Comparison of ENCODE assay signal across 14 cellular contexts in genomic region chr19:38274734-38275133, GRCh38. TPM values are rescaled to one million over a fixed set of nuclear protein-coding genes. Genes with fewer than 3 reads are reported as not detected.
DNase-seq lines count a peak whose midpoint lies in the region; TF ChIP-seq lines count a peak whose summit lies in the region.
"Had no signal": no experiment of that assay in that cellular context is flagged by ENCODE, and none has a peak within 500 bp of the region (broad histone marks: within the 10 kb centered on the region; RNA-seq: fewer than 3 reads in every experiment).

No MANE protein-coding gene starts in this region.

- H4K20me1 ChIP-seq in BLaER1 treated with 17β-estradiol and CSF1 and Interleukin-3, amounts not matched to agents 10 nM and 100 nM: peaks cover 0 to 94% (median 9%) of the 10 kb centered on the region in 11 experiments; a peak in 9 of 22 replicates

- peaks cover 17 to 64% (median 38%) of the 10 kb centered on the region in 10 experiments for H3K4me1 ChIP-seq in BLaER1 treated with 17β-estradiol and CSF1 and Interleukin-3, amounts not matched to agents 10 nM and 100 nM
- H3K4me1 ChIP-seq in left ventricle myocardium inferior (peaks cover 60% of the 10 kb centered on the region), parathyroid adenoma (peaks cover 46% of the 10 kb centered on the region)

- H3K9ac ChIP-seq in BLaER1 treated with 17β-estradiol and CSF1 and Interleukin-3, amounts not matched to agents 10 nM and 100 nM: peak overlapping the region in 2 of 11 experiments; percentile 7 to 41; a peak in 1 of 22 replicates
- no peak overlapping the region for H3K9ac ChIP-seq in parathyroid adenoma

- H3K4me3 ChIP-seq in BLaER1 treated with 17β-estradiol and CSF1 and Interleukin-3, amounts not matched to agents 10 nM and 100 nM: no peak overlapping the region; a peak in 1 of 20 replicates
- H3K4me3 ChIP-seq in left ventricle myocardium inferior: no peak overlapping the region
- H3K4me3 ChIP-seq in parathyroid adenoma (ENCODE audit: low read depth, low read length): no peak overlapping the region
- H3K4me3 ChIP-seq in WERI-Rb-1 (ENCODE audit: low read depth, low read length): no peak overlapping the region

- no peaks in the 10 kb centered on the region for H3K27me3 ChIP-seq in BLaER1 treated with 17β-estradiol and CSF1 and Interleukin-3, amounts not matched to agents 10 nM and 100 nM
- H3K27me3 ChIP-seq in left ventricle myocardium inferior (ENCODE audit: low read depth): no peaks in the 10 kb centered on the region
- H3K27me3 ChIP-seq in parathyroid adenoma (ENCODE audit: control insufficient read depth, insufficient read depth, low read length): no peaks in the 10 kb centered on the region
- H3K27me3 ChIP-seq in WERI-Rb-1 (ENCODE audit: insufficient read depth, low read depth, severe bottlenecking): no peaks in the 10 kb centered on the region
- H3K27me3 ChIP-seq: neutrophil had no signal

- intact Hi-C loops in left ventricle myocardium inferior (cut with micrococcal nuclease): no loop called here

- peaks cover 0 to 17% (median 0%) of the 10 kb centered on the region in 11 experiments; a peak in 8 of 22 replicates for H3K36me3 ChIP-seq in BLaER1 treated with 17β-estradiol and CSF1 and Interleukin-3, amounts not matched to agents 10 nM and 100 nM
- H3K36me3 ChIP-seq in left ventricle myocardium inferior: no peaks in the 10 kb centered on the region
- no peaks in the 10 kb centered on the region for H3K36me3 ChIP-seq in parathyroid adenoma (ENCODE audit: control insufficient read depth, insufficient read depth, low read length)
- no peaks in the 10 kb centered on the region for H3K36me3 ChIP-seq in WERI-Rb-1
- H3K36me3 ChIP-seq: neutrophil had no signal

- no peak overlapping the region for H3K27ac ChIP-seq in BLaER1 treated with 17β-estradiol and CSF1 and Interleukin-3, amounts not matched to agents 10 nM and 100 nM
- H3K27ac ChIP-seq in VCaP (peak overlapping the region; percentile 74), left ventricle myocardium inferior (replicated peaks) (peak overlapping the region; percentile 92), parathyroid adenoma (peak overlapping the region; percentile 2), WERI-Rb-1 (no peak overlapping the region)
- H3K27ac ChIP-seq: neutrophil had no signal

- DNase-seq in left ventricle myocardium inferior (peak; percentile 33), WERI-Rb-1 (no peak), NCI-H82 treated with DMSO at 0.1 percent for 48 hours (lab: John Stamatoyannopoulos, UW; ENCODE audit: unreplicated experiment) (no peak), SIG-M5 (lab: John Stamatoyannopoulos, UW) (no peak), NCI-H2081 (lab: John Stamatoyannopoulos, UW) (no peak)
- DNase-seq: activated CD4-positive, CD25-positive, alpha-beta regulatory T cell treated with anti-CD3 and anti-CD28 coated beads, Interleukin-2, amount 50 U/mL, for 72 hours; activated naive CD8-positive, alpha-beta T cell treated with anti-CD3 and anti-CD28 coated beads, Interleukin-2, amount 50 U/mL, for 24 hours; foreskin melanocyte; NCI-H1930 had no signal

- peak overlapping the region; percentile 24 to 56 (median 35); a peak in 17 of 22 replicates for H3K4me2 ChIP-seq in BLaER1 treated with 17β-estradiol and CSF1 and Interleukin-3, amounts not matched to agents 10 nM and 100 nM
- H3K4me2 ChIP-seq in parathyroid adenoma (ENCODE audit: low read length): peak overlapping the region; percentile 36

- H3K9me3 ChIP-seq in BLaER1 treated with 17β-estradiol and CSF1 and Interleukin-3, amounts not matched to agents 10 nM and 100 nM (replicated peaks in 1 of 11): no peaks in the 10 kb centered on the region
- H3K9me3 ChIP-seq in left ventricle myocardium inferior (replicated peaks): no peaks in the 10 kb centered on the region
- no peaks in the 10 kb centered on the region for H3K9me3 ChIP-seq in parathyroid adenoma (ENCODE audit: control insufficient read depth, low read length)
- no peaks in the 10 kb centered on the region for H3K9me3 ChIP-seq in WERI-Rb-1 (ENCODE audit: severe bottlenecking)
- H3K9me3 ChIP-seq: neutrophil had no signal

- peaks cover 37% of the 10 kb centered on the region for H3K79me2 ChIP-seq in parathyroid adenoma

- TF ChIP-seq CTCF in VCaP (conservative IDR thresholded peaks at IDR 0.05) (no peak), left ventricle myocardium inferior (IDR thresholded peaks at IDR 0.05; ENCODE audit: borderline replicate concordance) (no peak), parathyroid adenoma (IDR thresholded peaks at IDR 0.05) (no peak), WERI-Rb-1 (IDR thresholded peaks at IDR 0.05; ENCODE audit: low read depth, low read length) (no peak)

- H2AFZ ChIP-seq in parathyroid adenoma: no peak overlapping the region

RNA-seq across cellular contexts. Expression of gene SPINT2, which starts 10.4 kb away (rescaled TPM):
- total RNA-seq in left ventricle myocardium inferior: 6.8 TPM

RNA-seq across cellular contexts. Expression of gene PPP1R14A, which starts 18.6 kb away (rescaled TPM):
- total RNA-seq in left ventricle myocardium inferior: 33.3 TPM
- total RNA-seq: LHCN-M2 had no signal

RNA-seq across cellular contexts. Expression of gene C19orf33, which starts 29.3 kb away (rescaled TPM):
- total RNA-seq in left ventricle myocardium inferior: 1.6 TPM
- total RNA-seq: LHCN-M2 had no signal

RNA-seq across cellular contexts. Expression of gene YIF1B, which starts 41.0 kb away (rescaled TPM):
- total RNA-seq in left ventricle myocardium inferior: 33.0 TPM

RNA-seq across cellular contexts. Expression of gene KCNK6, which starts 44.9 kb away (rescaled TPM):
- 4.2 TPM for total RNA-seq in left ventricle myocardium inferior

Comparison
In these comparisons a context has a peak if more than half of its experiments do, and no peak if none do; other contexts are left out.
1. H3K27ac ChIP-seq: peak in VCaP (single experiment), left ventricle myocardium inferior (single experiment) and parathyroid adenoma (single experiment); none in BLaER1 treated with 17β-estradiol and CSF1 and Interleukin-3, amounts not matched to agents 10 nM and 100 nM (0 of 11) and WERI-Rb-1 (single experiment).